Comparison of ENCODE assay signal across 21 cellular contexts in the genomic region with DNA sequence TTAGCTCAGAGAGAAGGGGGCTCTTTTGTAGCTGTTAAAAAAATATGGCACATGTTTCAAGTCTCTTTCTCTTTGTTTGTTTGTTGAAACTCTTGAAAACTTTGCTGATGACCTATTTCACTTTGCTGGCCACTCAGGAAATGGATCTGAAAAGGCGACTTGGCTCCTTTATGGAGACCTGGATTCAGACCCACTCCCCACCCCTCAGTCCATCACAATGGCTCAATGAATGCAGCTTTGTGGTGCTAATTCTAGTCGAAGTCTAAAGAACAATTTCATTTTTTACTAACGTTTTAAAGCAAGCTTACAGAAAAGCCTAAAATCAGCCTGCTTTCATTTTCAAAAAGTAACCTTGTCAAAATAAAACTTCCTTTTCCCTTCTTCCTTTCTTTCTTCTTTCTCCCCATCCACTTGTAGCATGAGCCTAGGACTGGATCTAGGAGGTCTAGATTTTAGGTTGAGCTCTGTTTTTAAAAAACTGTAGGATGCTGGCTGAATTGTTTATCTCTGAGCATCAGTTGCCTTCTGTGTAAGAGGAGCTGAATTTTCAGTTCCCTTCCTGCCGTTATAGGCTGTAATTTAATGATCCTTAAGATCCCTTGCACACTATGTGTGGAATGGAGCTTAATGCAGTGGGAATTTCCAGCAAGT.
DNase-seq lines count a peak whose midpoint lies in the region; ATAC-seq and TF ChIP-seq lines count a peak whose summit lies in the region.
"Had no signal": no experiment of that assay in that cellular context is flagged by ENCODE, and none has a peak within 500 bp of the region (broad histone marks: within the 10 kb centered on the region; RNA-seq: fewer than 3 reads in every experiment).

No MANE protein-coding gene starts in this region.

- TF ChIP-seq EP300 in upper lobe of left lung (IDR thresholded peaks at IDR 0.05), result no peak

- TF ChIP-seq CTCF in GM23338 (conservative IDR thresholded peaks at IDR 0.05; ENCODE audit: low read depth in 2 of 2) (no peak), endodermal cell (conservative IDR thresholded peaks at IDR 0.05) (no peak), colonic mucosa (IDR thresholded peaks at IDR 0.05) (no peak), psoas muscle (IDR thresholded peaks at IDR 0.05) (no peak), upper lobe of left lung (IDR thresholded peaks at IDR 0.05) (no peak)

- H3K36me3 Mint-ChIP-seq in GM23338 (ENCODE audit: low read depth), result no peaks in the 10 kb centered on the region
- no peaks in the 10 kb centered on the region for H3K36me3 Mint-ChIP-seq in endodermal cell (ENCODE audit: low read depth)
- H3K36me3 Mint-ChIP-seq: CD8-positive, alpha-beta T cell had no signal

- H3K9me3 Mint-ChIP-seq in GM23338, result no peaks in the 10 kb centered on the region
- H3K9me3 Mint-ChIP-seq in endodermal cell, result no peaks in the 10 kb centered on the region
- H3K9me3 Mint-ChIP-seq: CD8-positive, alpha-beta T cell; HFFc6 had no signal

- no peaks in the 10 kb centered on the region for H3K9me2 ChIP-seq in GM23338 (ENCODE audit: insufficient read depth)

- TF ChIP-seq POLR2A in upper lobe of left lung (IDR thresholded peaks at IDR 0.05), result no peak

- H3K27me3 ChIP-seq in GM23338 (ENCODE audit: insufficient read depth) (no peaks in the 10 kb centered on the region), HUES6 (ENCODE audit: control insufficient read depth, insufficient read depth, low read length) (no peaks in the 10 kb centered on the region), endodermal cell (ENCODE audit: control insufficient read depth, insufficient read depth, low read length, poor library complexity, severe bottlenecking) (no peaks in the 10 kb centered on the region), iPS-18a (ENCODE audit: control insufficient read depth, insufficient read depth, low read length) (no peaks in the 10 kb centered on the region), colonic mucosa (no peaks in the 10 kb centered on the region), psoas muscle (ENCODE audit: insufficient read depth in 3 of 3, low read length in 2 of 3) (peaks cover 0 to 3% (median 0%) of the 10 kb centered on the region in 3 donors), upper lobe of left lung (no peaks in the 10 kb centered on the region)
- H3K27me3 ChIP-seq: BLaER1 treated with 17β-estradiol and CSF1 and Interleukin-3, amounts not matched to agents 10 nM and 100 nM; SJCRH30 had no signal

- H3K4me1 ChIP-seq in GM23338 (ENCODE audit: insufficient read depth) (peaks cover 65% of the 10 kb centered on the region), HUES6 (ENCODE audit: control insufficient read depth, insufficient read depth, low read length) (peaks cover 30% of the 10 kb centered on the region), endodermal cell (ENCODE audit: control insufficient read depth, insufficient read depth, low read length) (no peaks in the 10 kb centered on the region), iPS-18a (ENCODE audit: control insufficient read depth, low read depth, low read length) (peaks cover 40% of the 10 kb centered on the region), colonic mucosa (no peaks in the 10 kb centered on the region), psoas muscle (no peaks in the 10 kb centered on the region), upper lobe of left lung (peaks cover 0 to 14% (median 0%) of the 10 kb centered on the region in 4 donors)
- H3K4me1 ChIP-seq: A549, SJCRH30 had no signal

- DNase-seq in GM23338 (ENCODE audit: low spot score) (peak; percentile 75), endodermal cell (no peak), mucosa of gallbladder (ENCODE audit: low spot score) (no peak), colonic mucosa (no peak), psoas muscle (no peak), upper lobe of left lung (no peak)
- DNase-seq: Calu3; CD8-positive, alpha-beta T cell; GOT3; HFFc6; NCI-H1105; NCI-H1694; NCI-H2081 treated with DMSO at 0.1 percent for 48 hours; NCI-H345; NCI-H524 treated with DMSO at 0.1 percent for 48 hours; SJCRH30 had no signal

- H3K9me3 ChIP-seq in HUES6 (ENCODE audit: control insufficient read depth, insufficient read depth, low read depth, low read length), result no peaks in the 10 kb centered on the region
- no peaks in the 10 kb centered on the region for H3K9me3 ChIP-seq in endodermal cell (ENCODE audit: control insufficient read depth, low read length)
- H3K9me3 ChIP-seq in iPS-18a (ENCODE audit: control insufficient read depth, low read depth, low read length), result no peaks in the 10 kb centered on the region
- H3K9me3 ChIP-seq in colonic mucosa, result no peaks in the 10 kb centered on the region
- no peaks in the 10 kb centered on the region for H3K9me3 ChIP-seq in psoas muscle
- H3K9me3 ChIP-seq in upper lobe of left lung, result no peaks in the 10 kb centered on the region
- H3K9me3 ChIP-seq: A549; BLaER1 treated with 17β-estradiol and CSF1 and Interleukin-3, amounts not matched to agents 10 nM and 100 nM; SJCRH30 had no signal

- peak overlapping the region; percentile 70 for H3K4me2 ChIP-seq in GM23338
- H3K4me2 ChIP-seq: A549; BLaER1 treated with 17β-estradiol and CSF1 and Interleukin-3, amounts not matched to agents 10 nM and 100 nM had no signal

- no peaks in the 10 kb centered on the region for H3F3A ChIP-seq in GM23338 (replicated peaks; ENCODE audit: low read depth)

- H3K27me3 Mint-ChIP-seq in GM23338 (ENCODE audit: insufficient read depth, low read depth, poor library complexity), result peaks cover 1% of the 10 kb centered on the region
- H3K27me3 Mint-ChIP-seq in endodermal cell (ENCODE audit: insufficient read depth), result no peaks in the 10 kb centered on the region

- 9 to 38% methylated on average over 2 to 4 of the region's 4 CpGs for WGBS in endodermal cell (ENCODE audit: insufficient coverage in 1 of 2, insufficient read length in 1 of 2), 2 experiments
- WGBS in psoas muscle, 3 donors, result 20 to 25% (median 20%) methylated on average over 4 of the region's 4 CpGs
- 22 to 30% methylated on average over 4 of the region's 4 CpGs for WGBS in upper lobe of left lung, 2 donors

- intact Hi-C loops in colonic mucosa (cut with DNase I) (no loop called here), psoas muscle (cut with DNase I) (no loop called here)

- H3K79me2 ChIP-seq in GM23338 (replicated peaks; ENCODE audit: insufficient read depth), result no peaks in the 10 kb centered on the region

- ATAC-seq in GM23338 (peak; percentile 92), psoas muscle (no peak), upper lobe of left lung (ENCODE audit: low FRiP score in 2 of 2) (no peak)
- ATAC-seq: A549; CD8-positive, alpha-beta T cell; Panc1 had no signal

- H3K27ac ChIP-seq in GM23338 (ENCODE audit: low read depth) (peak overlapping the region; percentile 92), HUES6 (ENCODE audit: low read depth, low read length) (peak overlapping the region; percentile 44), endodermal cell (ENCODE audit: low read depth, low read length) (no peak overlapping the region), iPS-18a (ENCODE audit: low read length) (peak overlapping the region; percentile 26), colonic mucosa (no peak overlapping the region), psoas muscle (no peak overlapping the region), upper lobe of left lung (no peak overlapping the region)
- H3K27ac ChIP-seq: A549; BLaER1 treated with 17β-estradiol and CSF1 and Interleukin-3, amounts not matched to agents 10 nM and 100 nM; SJCRH30 had no signal

- peaks cover 57% of the 10 kb centered on the region for H3K4me1 Mint-ChIP-seq in GM23338
- H3K4me1 Mint-ChIP-seq in endodermal cell, result peaks cover 5% of the 10 kb centered on the region

- peak overlapping the region; percentile 37 for H3K4me3 ChIP-seq in GM23338
- peak overlapping the region; percentile 13 for H3K4me3 ChIP-seq in HUES6 (ENCODE audit: low read depth, low read length)
- no peak overlapping the region for H3K4me3 ChIP-seq in endodermal cell (ENCODE audit: low read length)
- H3K4me3 ChIP-seq in iPS-18a (ENCODE audit: low read length), result peak overlapping the region; percentile 26
- no peak overlapping the region for H3K4me3 ChIP-seq in colonic mucosa
- no peak overlapping the region for H3K4me3 ChIP-seq in psoas muscle
- no peak overlapping the region for H3K4me3 ChIP-seq in upper lobe of left lung
- H3K4me3 ChIP-seq: A549; BLaER1 treated with 17β-estradiol and CSF1 and Interleukin-3, amounts not matched to agents 10 nM and 100 nM; SJCRH30 had no signal

- H3K4me3 Mint-ChIP-seq in GM23338 (peak overlapping the region; percentile 48), endodermal cell (no peak overlapping the region)
- H3K4me3 Mint-ChIP-seq: CD8-positive, alpha-beta T cell; HFFc6 had no signal

- H3K36me3 ChIP-seq in GM23338 (ENCODE audit: insufficient read depth) (no peaks in the 10 kb centered on the region), HUES6 (ENCODE audit: control insufficient read depth, insufficient read depth, low read length) (no peaks in the 10 kb centered on the region), endodermal cell (ENCODE audit: control insufficient read depth, insufficient read depth, low read length) (no peaks in the 10 kb centered on the region), iPS-18a (ENCODE audit: control insufficient read depth, low read depth, low read length) (no peaks in the 10 kb centered on the region), colonic mucosa (no peaks in the 10 kb centered on the region), psoas muscle (ENCODE audit: insufficient read depth in 1 of 2, low read depth in 1 of 2) (no peaks in the 10 kb centered on the region), upper lobe of left lung (no peaks in the 10 kb centered on the region)
- H3K36me3 ChIP-seq: BLaER1 treated with 17β-estradiol and CSF1 and Interleukin-3, amounts not matched to agents 10 nM and 100 nM; SJCRH30 had no signal

- H2AFZ ChIP-seq in GM23338, result no peak overlapping the region

- H3K27ac Mint-ChIP-seq in GM23338, result peak overlapping the region; percentile 75
- H3K27ac Mint-ChIP-seq in endodermal cell, result peak overlapping the region; percentile 2
- H3K27ac Mint-ChIP-seq: CD8-positive, alpha-beta T cell; HFFc6 had no signal

- peak overlapping the region; percentile 25 for H3K9ac ChIP-seq in HUES6 (ENCODE audit: low read length)
- H3K9ac ChIP-seq in endodermal cell (ENCODE audit: extremely low read depth, low read length, poor library complexity, severe bottlenecking), result no peak overlapping the region
- peak overlapping the region; percentile 6 for H3K9ac ChIP-seq in iPS-18a (ENCODE audit: low read length)
- no peak overlapping the region for H3K9ac ChIP-seq in colonic mucosa (ENCODE audit: low read depth in 2 of 2, low read length in 2 of 2)
- H3K9ac ChIP-seq: BLaER1 treated with 17β-estradiol and CSF1 and Interleukin-3, amounts not matched to agents 10 nM and 100 nM had no signal

- no peaks in the 10 kb centered on the region for H4K20me1 ChIP-seq in GM23338 (replicated peaks; ENCODE audit: insufficient read depth)
- H4K20me1 ChIP-seq: BLaER1 treated with 17β-estradiol and CSF1 and Interleukin-3, amounts not matched to agents 10 nM and 100 nM had no signal

TF ChIP-seq in GM23338, 12 proteins besides CTCF, POLR2A, EP300 and RAD21 (continues in another document):
- no peak for TF ChIP-seq ZNF114 (CRISPR knock-in tag; IDR thresholded peaks at IDR 0.05)
- TF ChIP-seq CREB1 (CRISPR knock-in tag; IDR thresholded peaks at IDR 0.05; ENCODE audit: low read depth), result no peak
- peak; percentile 30; the same call in 1 of the 2 replicates for TF ChIP-seq POLR2AphosphoS5 (IDR thresholded peaks at IDR 0.05; ENCODE audit: low read depth)

Comparison
In these comparisons a context has a peak if more than half of its experiments do, and no peak if none do; other contexts are left out.
1. H3K27ac ChIP-seq: peak in GM23338 (single experiment), HUES6 (single experiment) and iPS-18a (single experiment); none in endodermal cell (single experiment), colonic mucosa (single experiment), psoas muscle (single experiment) and upper lobe of left lung (0 of 4).
2. H3K4me3 ChIP-seq: peak in GM23338 (single experiment), HUES6 (single experiment) and iPS-18a (single experiment); none in endodermal cell (single experiment), colonic mucosa (single experiment), psoas muscle (single experiment) and upper lobe of left lung (0 of 4).
3. H3K9ac ChIP-seq: peak in HUES6 (single experiment) and iPS-18a (single experiment); none in endodermal cell (single experiment) and colonic mucosa (0 of 2).